ENCODE assay signal across 20 cellular contexts in the genomic region with DNA sequence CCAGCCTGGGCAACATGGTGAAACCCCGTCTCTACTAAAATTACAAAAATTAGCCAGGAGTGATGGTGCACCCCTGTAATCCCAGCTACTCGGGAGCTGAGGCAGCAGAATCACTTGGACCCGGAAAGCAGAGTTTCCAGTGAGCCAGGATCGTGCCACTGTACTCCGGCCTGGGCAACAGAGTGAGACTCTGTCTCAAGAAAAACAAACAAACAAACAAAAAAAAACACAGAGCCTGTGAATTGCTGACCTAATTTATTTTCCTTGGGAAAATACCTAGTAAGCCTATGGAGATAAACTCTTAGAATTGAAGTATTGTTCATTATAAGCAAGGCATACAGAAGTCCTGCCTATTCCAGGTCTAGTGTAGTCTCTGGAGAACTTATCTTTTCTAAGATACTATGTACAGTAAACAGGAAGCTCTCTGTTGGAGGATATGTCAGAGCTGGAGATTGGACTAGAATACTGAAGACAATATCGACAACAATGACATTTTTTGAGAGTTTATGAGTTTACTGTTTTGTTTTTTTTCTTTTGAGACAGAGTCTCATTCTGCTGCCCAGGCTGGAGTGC. TPM values are rescaled to one million over a fixed set of nuclear protein-coding genes. Genes with fewer than 3 reads are reported as not detected.
A peak's percentile ranks its signal among the peaks of the same experiment; 100 is the strongest.
DNase-seq lines count a peak whose midpoint lies in the region; ATAC-seq and TF ChIP-seq lines count a peak whose summit lies in the region.
"Had no signal": no experiment of that assay in that cellular context is flagged by ENCODE, and none has a peak within 500 bp of the region (broad histone marks: within the 10 kb centered on the region; RNA-seq: fewer than 3 reads in every experiment).

No MANE protein-coding gene starts in this region.

- no peak for TF ChIP-seq EP300 in tibial nerve (IDR thresholded peaks at IDR 0.05)

- H3K36me3 ChIP-seq in cardiac muscle cell (peaks cover 4% of the 10 kb centered on the region), tibial nerve (peaks cover 0 to 5% (median 0%) of the 10 kb centered on the region in 3 donors)

- H3K9me3 ChIP-seq in cardiac muscle cell (ENCODE audit: low read depth) (no peaks in the 10 kb centered on the region), tibial nerve (no peaks in the 10 kb centered on the region)
- H3K9me3 ChIP-seq: heart right ventricle, pancreas had no signal

- H3K36me3 Mint-ChIP-seq in mesothelial cell of epicardium, result peaks cover 15% of the 10 kb centered on the region

- 36 to 42% methylated on average over 6 of the region's 6 CpGs for WGBS in tibial nerve, 2 donors

- no peak overlapping the region for H3K4me3 Mint-ChIP-seq in mesothelial cell of epicardium
- H3K4me3 Mint-ChIP-seq: activated CD8-positive, alpha-beta T cell treated with anti-CD3 and anti-CD28 coated beads, Interleukin-2, amount 10 ng/mL, durations not matched to agents 7 days and 5 days; CD4-positive, alpha-beta memory T cell; stimulated activated naive B cell treated with anti-CD40 and anti-IgM and Interleukin-4, amounts not matched to agents 10 μg/mL and 1 μg/mL and 100 μg/mL, for 72 hours had no signal

- H3K27ac ChIP-seq in cardiac muscle cell (peak overlapping the region; percentile 36), dorsolateral prefrontal cortex (peak overlapping the region in 45 of 59 donors; percentile 0 to 70 (median 43)), tibial nerve (peak overlapping the region in 3 of 4 donors; percentile 10 to 62 (median 30))
- H3K27ac ChIP-seq: pancreas had no signal

- ATAC-seq in Right ventricle myocardium inferior, result no peak
- no peak for ATAC-seq in GM19328 (IDR thresholded peaks at IDR 0.05; ENCODE audit: unreplicated experiment)
- no peak for ATAC-seq in GM19023 (IDR thresholded peaks at IDR 0.05; ENCODE audit: unreplicated experiment)
- ATAC-seq: activated CD8-positive, alpha-beta T cell treated with anti-CD3 and anti-CD28 coated beads, Interleukin-2, amount 10 ng/mL, durations not matched to agents 7 days and 5 days; stimulated activated naive B cell treated with anti-CD40 and anti-IgM and Interleukin-4, amounts not matched to agents 10 μg/mL and 1 μg/mL and 100 μg/mL, for 72 hours had no signal

- H3K4me3 ChIP-seq in cardiac muscle cell (no peak overlapping the region), dorsolateral prefrontal cortex (no peak overlapping the region), tibial nerve (no peak overlapping the region)
- H3K4me3 ChIP-seq: heart right ventricle, pancreas had no signal

- H3K27me3 ChIP-seq in cardiac muscle cell (no peaks in the 10 kb centered on the region), dorsolateral prefrontal cortex (no peaks in the 10 kb centered on the region), tibial nerve (no peaks in the 10 kb centered on the region)
- H3K27me3 ChIP-seq: heart right ventricle, pancreas had no signal

- no peaks in the 10 kb centered on the region for H3K9me3 Mint-ChIP-seq in mesothelial cell of epicardium
- H3K9me3 Mint-ChIP-seq: activated T-helper 2 cell treated with anti-CD3 and anti-CD28 coated beads, Interferon-gamma antibody, Interleukin-2, Interleukin-4, amounts not matched to agents 10 μg/mL and 5 μg/mL and 100 μg/mL, durations not matched to agents 14 hours and 24 hours and 36 hours; CD4-positive, alpha-beta memory T cell; stimulated activated naive B cell treated with anti-CD40 and anti-IgM and Interleukin-4, amounts not matched to agents 10 μg/mL and 1 μg/mL and 100 μg/mL, for 72 hours had no signal

- peak overlapping the region; percentile 43 for H3K27ac Mint-ChIP-seq in mesothelial cell of epicardium
- H3K27ac Mint-ChIP-seq: activated T-helper 2 cell treated with anti-CD3 and anti-CD28 coated beads, Interferon-gamma antibody, Interleukin-2, Interleukin-4, amounts not matched to agents 10 μg/mL and 5 μg/mL and 100 μg/mL, durations not matched to agents 14 hours and 24 hours and 36 hours; stimulated activated naive B cell treated with anti-CD40 and anti-IgM and Interleukin-4, amounts not matched to agents 10 μg/mL and 1 μg/mL and 100 μg/mL, for 72 hours had no signal

- no peaks in the 10 kb centered on the region for H3K27me3 Mint-ChIP-seq in mesothelial cell of epicardium (ENCODE audit: low read depth)
- H3K27me3 Mint-ChIP-seq: CD4-positive, alpha-beta memory T cell; stimulated activated naive B cell treated with anti-CD40 and anti-IgM and Interleukin-4, amounts not matched to agents 10 μg/mL and 1 μg/mL and 100 μg/mL, for 72 hours had no signal

- intact Hi-C loops in Right ventricle myocardium inferior (cut with DNase I) (no loop called here), dorsolateral prefrontal cortex (cut with DNase I) (no loop called here)

- no peaks in the 10 kb centered on the region for H3K4me1 Mint-ChIP-seq in mesothelial cell of epicardium

- H3K4me1 ChIP-seq in cardiac muscle cell (ENCODE audit: low read depth) (no peaks in the 10 kb centered on the region), tibial nerve (peaks cover 0 to 69% (median 8%) of the 10 kb centered on the region in 4 donors)
- H3K4me1 ChIP-seq: pancreas had no signal

- no peak for TF ChIP-seq POLR2A in tibial nerve (IDR thresholded peaks at IDR 0.05)

- TF ChIP-seq CTCF in cardiac muscle cell (IDR thresholded peaks at IDR 0.05; ENCODE audit: low read depth, low read length), result no peak
- TF ChIP-seq CTCF in dorsolateral prefrontal cortex (IDR thresholded peaks at IDR 0.05 in 54 of 56, conservative IDR thresholded peaks at IDR 0.05 in 2 of 56; ENCODE audit: low read depth in 1 of 56, partially characterized antibody in 56 of 56), result no peak
- TF ChIP-seq CTCF in mesothelial cell of epicardium (IDR thresholded peaks at IDR 0.05; ENCODE audit: unreplicated experiment), result no peak
- TF ChIP-seq CTCF in tibial nerve (IDR thresholded peaks at IDR 0.05), result no peak

- DNase-seq in cardiac muscle cell (ENCODE audit: low read depth in 1 of 2, low spot score in 1 of 2), result peak in 1 of 2 donors; percentile 28
- DNase-seq in Right ventricle myocardium inferior (ENCODE audit: missing footprints), result no peak
- DNase-seq in dorsolateral prefrontal cortex, result no peak
- no peak for DNase-seq in mesothelial cell of epicardium (ENCODE audit: low spot score in 2 of 2, unreplicated experiment in 2 of 2)
- DNase-seq in tibial nerve (ENCODE audit: low spot score in 2 of 2), result no peak
- no peak for DNase-seq in LoVo (ENCODE audit: low spot score)
- DNase-seq: activated CD8-positive, alpha-beta T cell treated with anti-CD3 and anti-CD28 coated beads, Interleukin-2, amount 10 ng/mL, durations not matched to agents 7 days and 5 days; aorta; CD4-positive, alpha-beta memory T cell; cortex of kidney; heart right ventricle; islet precursor cell; midbrain; NCI-H1092; NCI-H526 treated with DMSO at 0.1 percent for 48 hours; pancreas; stimulated activated naive B cell treated with anti-CD40 and anti-IgM and Interleukin-4, amounts not matched to agents 10 μg/mL and 1 μg/mL and 100 μg/mL, for 72 hours had no signal

RNA-seq across cellular contexts. Expression of gene GTF2I, which starts 14.9 kb away (rescaled TPM):
- total RNA-seq in cardiac muscle cell, result 221 and 367 TPM in 2 replicates
- polyA plus RNA-seq in cardiac muscle cell, result 189 and 203 TPM in 2 replicates
- 121 TPM for total RNA-seq in Right ventricle myocardium inferior
- 100 to 1,000 TPM; 214 to 370 (median 288) TPM for total RNA-seq in dorsolateral prefrontal cortex
- 433 to 438 TPM (median 435 TPM) in 3 replicates for total RNA-seq in mesothelial cell of epicardium
- 100 to 1,000 TPM; 139 to 194 (median 168) TPM for total RNA-seq in tibial nerve
